8 cellular contexts compared by ENCODE assay signal in genomic region chr11:16738198-16738948, GRCh38. TPM values are rescaled to one million over a fixed set of nuclear protein-coding genes. Genes with fewer than 3 reads are reported as not detected.
A peak's percentile ranks its signal among the peaks of the same experiment; 100 is the strongest.
DNase-seq lines count a peak whose midpoint lies in the region; ATAC-seq, FAIRE-seq and TF ChIP-seq lines count a peak whose summit lies in the region.

TSS of gene C11orf58 (plus strand) at chr11:16738647. CDS start at chr11:16738779, 132 bp downstream.

- H3K9me3 ChIP-seq in Loucy (ENCODE audit: insufficient read depth, low read depth, low read length): no peaks in the 10 kb centered on the region

- peaks cover 43% of the 10 kb centered on the region for H4K20me1 ChIP-seq in Loucy (ENCODE audit: insufficient read depth, low read length, poor library complexity, severe bottlenecking)

- no peaks in the 10 kb centered on the region for H3K9me3 Mint-ChIP-seq in natural killer cell

- no peaks in the 10 kb centered on the region for H3F3A ChIP-seq in Loucy (ENCODE audit: low read depth)

- peaks cover 49% of the 10 kb centered on the region for H3K79me2 ChIP-seq in Loucy (ENCODE audit: insufficient read depth, low read length)

- no peaks in the 10 kb centered on the region for H3K27me3 Mint-ChIP-seq in natural killer cell (ENCODE audit: low read depth in 2 of 2)

- H3K4me2 ChIP-seq in Loucy (ENCODE audit: low read depth, low read length, poor library complexity, severe bottlenecking): peak within 1 kb of the TSS; percentile 91

- H3K4me3 ChIP-seq in Loucy (ENCODE audit: low read length, poor library complexity, severe bottlenecking): peak within 1 kb of the TSS; percentile 91

- peaks cover 13 to 18% of the 10 kb centered on the region in 2 donors for H3K4me1 Mint-ChIP-seq in natural killer cell

- H3K9ac ChIP-seq in Loucy (ENCODE audit: low read depth, low read length, poor library complexity, severe bottlenecking): peak within 1 kb of the TSS; percentile 95

- TF ChIP-seq CTCF in Loucy (conservative IDR thresholded peaks at IDR 0.05; ENCODE audit: low read length) (no peak), natural killer cell (IDR thresholded peaks at IDR 0.05) (no peak)

- H2AFZ ChIP-seq in Loucy (ENCODE audit: low read length): peak within 1 kb of the TSS; percentile 69

- intact Hi-C loops in natural killer cell (cut with micrococcal nuclease): loop anchor here (1.0 to 5.0 kb wide), 2 partner anchors 339 to 539 kb away; partner anchors contain the start of genes NUCB2 and RPS13

- no peaks in the 10 kb centered on the region for H3K36me3 Mint-ChIP-seq in natural killer cell

- peaks cover 24% of the 10 kb centered on the region for H3K4me1 ChIP-seq in Loucy (ENCODE audit: insufficient read depth, low read length, poor library complexity, severe bottlenecking)

- no peaks in the 10 kb centered on the region for H3K36me3 ChIP-seq in Loucy (ENCODE audit: insufficient read depth, low read length)

- peak; percentile 82 for TF ChIP-seq POLR2A in H54 (IDR thresholded peaks at IDR 0.05; ENCODE audit: low read depth, low read length)
- peak; percentile 94 for TF ChIP-seq POLR2A in Raji (IDR thresholded peaks at IDR 0.05; ENCODE audit: insufficient read depth, low read depth, low read length)

- H3K4me3 Mint-ChIP-seq in natural killer cell: peak within 1 kb of the TSS; percentile 72

- FAIRE-seq in H54 (lab: Jason Lieb, UNC): peak; percentile 86

- H3K9me2 ChIP-seq in Loucy (replicated peaks; ENCODE audit: low read depth, low read length): no peaks in the 10 kb centered on the region

- peaks cover 4% of the 10 kb centered on the region for H3K27me3 ChIP-seq in Loucy (ENCODE audit: insufficient read depth, low read length, poor library complexity, severe bottlenecking)

- H3K27ac Mint-ChIP-seq in natural killer cell: no peak within 1 kb of the TSS

- DNase-seq in EL (peak; percentile 97), H54 (ENCODE audit: insufficient read length, low spot score) (peak; percentile 73), fibroblast of peridontal ligament (ENCODE audit: extremely low read depth) (peak; percentile 98), natural killer cell (peak; percentile 94)
- peak; percentile 90 for DNase-seq in activated T-helper 9 cell treated with anti-CD3 and anti-CD28 coated beads, Interleukin-2, amount 50 U/mL, for 16 hours (ENCODE audit: low read depth)
- DNase-seq in stimulated activated naive CD4-positive, alpha-beta T cell treated with Interleukin-2 at 50 U/mL for 16 hours (lab: John Stamatoyannopoulos, UW): peak; percentile 95

- ATAC-seq in natural killer cell: peak; percentile 94 to 99 (median 94)

RNA-seq across cellular contexts. Expression of gene C11orf58, which starts in this region (rescaled TPM):
- total RNA-seq in natural killer cell: 100 to 1,000 TPM; 109 to 118 (median 115) TPM

Comparison
In these comparisons a context has a peak if more than half of its experiments do, and no peak if none do; other contexts are left out.
1. Peak in every context shown above with its lines: DNase-seq, ATAC-seq and H3K4me3 ChIP-seq.